Comparison of ENCODE assay signal across 8 cellular contexts in genomic region chr17:32341857-32342602, GRCh38. TPM values are rescaled to one million over a fixed set of nuclear protein-coding genes. Genes with fewer than 3 reads are reported as not detected.
DNase-seq lines count a peak whose midpoint lies in the region; ATAC-seq and TF ChIP-seq lines count a peak whose summit lies in the region.

Gene C17orf75, minus strand, starts transcription at chr17:32342173. Its CDS starts 34 bp downstream, at chr17:32342139.

- H3K27ac ChIP-seq in A673 (ENCODE audit: low read depth, low read length, poor library complexity, severe bottlenecking) (peak within 1 kb of the TSS; percentile 59), left lung (peak within 1 kb of the TSS; percentile 70 to 85)

- intact Hi-C loops in A673 (cut with micrococcal nuclease; ENCODE audit: unreplicated experiment) = no loop called here
- intact Hi-C loops in left lung (cut with DNase I) = no loop called here

- H3K9me3 ChIP-seq in A673 (ENCODE audit: low read depth, low read length, poor library complexity, severe bottlenecking) (no peaks in the 10 kb centered on the region), left lung (no peaks in the 10 kb centered on the region)

- peaks cover 4% of the 10 kb centered on the region for H3K36me3 ChIP-seq in A673 (ENCODE audit: insufficient read depth, low read length, poor library complexity, severe bottlenecking)
- H3K36me3 ChIP-seq in left lung = peaks cover 0 to 14% of the 10 kb centered on the region in 2 donors

- no TSS peak for BruUV-seq in A673 (replicated peaks; lab: Mats Ljungman, UMichigan)

- peak within 1 kb of the TSS; percentile 55 for H3K4me3 ChIP-seq in A673 (ENCODE audit: low read depth, low read length, poor library complexity, severe bottlenecking)
- H3K4me3 ChIP-seq in left lung = peak within 1 kb of the TSS; percentile 52 to 57

- TF ChIP-seq CTCF in A673 (conservative IDR thresholded peaks at IDR 0.05; ENCODE audit: low read depth, low read length) (no peak), left lung (IDR thresholded peaks at IDR 0.05) (no peak)

- CTCF ChIA-PET in A673 (lab: Charles Lee) = no interaction called here

- POLR2A ChIA-PET in A673 (lab: Charles Lee; ENCODE audit: low non-redundant PET) = no interaction called here

- no peaks in the 10 kb centered on the region for H3K27me3 ChIP-seq in A673 (replicated peaks; ENCODE audit: insufficient read depth, low read depth, low read length, poor library complexity)
- H3K27me3 ChIP-seq in left lung = no peaks in the 10 kb centered on the region

- H3K4me1 ChIP-seq in A673 (ENCODE audit: insufficient read depth, low read length, poor library complexity, severe bottlenecking) = no peaks in the 10 kb centered on the region
- H3K4me1 ChIP-seq in left lung = peaks cover 4 to 25% of the 10 kb centered on the region in 2 donors

- DNase-seq in A673 (ENCODE audit: low spot score) = peak; percentile 79
- peak; percentile 78 for DNase-seq in NCI-H510A (lab: John Stamatoyannopoulos, UW)
- DNase-seq in activated CD4-positive, alpha-beta T cell treated with anti-CD3 and anti-CD28 coated beads, Interleukin-2, amount 50 U/mL, for 1 hour = peak; percentile 79
- peak; percentile 26 for DNase-seq in dedifferentiated amniotic fluid mesenchymal stem cell (ENCODE audit: extremely low spot score)
- peak; percentile 76 to 93 for DNase-seq in left lung
- peak; percentile 73 for DNase-seq in stimulated activated CD4-positive, alpha-beta T cell treated with anti-CD3 and anti-CD28 coated beads, Interleukin-2, amount 100 ng/mL, for 4 hours (ENCODE audit: low read depth)

- ATAC-seq in GM18858 (IDR thresholded peaks at IDR 0.05; ENCODE audit: unreplicated experiment) = peak; percentile 65
- ATAC-seq in HG03135 (IDR thresholded peaks at IDR 0.05; ENCODE audit: unreplicated experiment) = peak; percentile 84
- ATAC-seq in left lung = peak; percentile 95

RNA-seq across cellular contexts. Expression of gene C17orf75, which starts in this region (rescaled TPM):
- 26.9 and 37.3 TPM in 2 replicates for total RNA-seq in A673 (2021)
- 10 to 100 TPM; 14.0 to 14.3 TPM for total RNA-seq in left lung

Comparison
In these comparisons a context has a peak if more than half of its experiments do, and no peak if none do; other contexts are left out.
1. Peak in every context shown above with its lines: DNase-seq, ATAC-seq, H3K4me3 ChIP-seq and H3K27ac ChIP-seq.
2. DNase-seq: peak in every context shown above with its lines; median percentile 84 in left lung; 79 in A673; 79 in activated CD4-positive, alpha-beta T cell treated with anti-CD3 and anti-CD28 coated beads, Interleukin-2, amount 50 U/mL, for 1 hour; 78 in NCI-H510A; 73 in stimulated activated CD4-positive, alpha-beta T cell treated with anti-CD3 and anti-CD28 coated beads, Interleukin-2, amount 100 ng/mL, for 4 hours; 26 in dedifferentiated amniotic fluid mesenchymal stem cell.